In the genomic region with DNA sequence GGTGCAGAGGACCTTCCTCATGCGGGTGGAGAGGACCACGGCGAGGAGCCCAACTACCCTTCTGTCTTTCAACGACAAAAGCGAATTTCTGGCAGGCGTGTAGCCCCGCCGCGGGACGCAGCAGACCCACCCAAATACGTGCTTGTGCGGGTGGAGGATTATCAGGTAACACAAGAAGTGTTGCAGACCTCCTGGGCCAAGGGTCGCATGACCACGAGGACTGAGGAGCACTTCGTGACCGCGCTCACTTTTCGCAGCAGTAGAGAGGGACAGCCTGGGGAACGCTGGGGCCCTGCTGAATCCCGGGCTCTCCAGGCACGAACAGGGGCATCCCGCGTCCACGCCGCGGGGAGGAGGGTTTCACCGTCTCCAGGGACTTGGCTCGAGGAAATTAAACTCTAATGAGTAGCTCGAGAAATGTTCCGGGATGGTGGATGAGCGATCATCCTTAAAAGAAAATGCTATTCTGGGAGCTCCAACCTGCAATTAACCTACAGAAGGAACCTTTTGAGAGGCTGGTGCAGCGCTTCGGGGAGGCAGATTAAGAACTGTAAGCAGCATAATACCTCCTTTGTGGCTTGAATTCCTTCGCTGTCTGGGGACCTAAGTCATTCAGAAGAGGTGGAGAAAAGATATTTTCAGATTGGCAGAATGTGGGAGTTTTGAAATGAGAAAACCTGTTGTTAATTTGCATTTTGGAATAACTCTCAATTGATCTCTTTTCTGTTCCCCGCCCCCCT, we compare ENCODE assay signal across 8 cellular contexts. TPM values are rescaled to one million over a fixed set of nuclear protein-coding genes. Genes with fewer than 3 reads are reported as not detected.
DNase-seq lines count a peak whose midpoint lies in the region; ATAC-seq and TF ChIP-seq lines count a peak whose summit lies in the region.

No MANE protein-coding gene starts in this region.

- ATAC-seq in Right ventricle myocardium superior (ENCODE audit: poor library complexity) (peak; percentile 29), HG02678 (IDR thresholded peaks at IDR 0.05; ENCODE audit: unreplicated experiment) (peak; percentile 42), right lobe of liver (peak; percentile 67 to 78 (median 74))

- H3K27me3 ChIP-seq in right lobe of liver = no peaks in the 10 kb centered on the region
- peaks cover 0 to 29% of the 10 kb centered on the region in 2 donors for H3K27me3 ChIP-seq in tibial artery

- no peaks in the 10 kb centered on the region for H3K36me3 ChIP-seq in right lobe of liver
- no peaks in the 10 kb centered on the region for H3K36me3 ChIP-seq in tibial artery

- H3K9me3 ChIP-seq in right lobe of liver (no peaks in the 10 kb centered on the region), tibial artery (no peaks in the 10 kb centered on the region)

- H3K4me1 ChIP-seq in right lobe of liver = peaks cover 0 to 14% (median 3%) of the 10 kb centered on the region in 4 donors
- peaks cover 0 to 23% (median 15%) of the 10 kb centered on the region in 4 donors for H3K4me1 ChIP-seq in tibial artery

- peak overlapping the region; percentile 48 to 64 (median 52) for H3K4me3 ChIP-seq in right lobe of liver
- H3K4me3 ChIP-seq in tibial artery = peak overlapping the region; percentile 33 to 49

- 2% methylated on average over 13 of the region's 35 CpGs for whole genome bisulfite sequencing in right lobe of liver (ENCODE audit: insufficient coverage, low coverage, low lambda C conversion rate, missing lambda C conversion rate)

- DNase-seq in Right ventricle myocardium superior = no peak
- DNase-seq in cardiac septum (ENCODE audit: low spot score) = no peak
- DNase-seq in NCI-H69 (lab: John Stamatoyannopoulos, UW) = peak; percentile 83
- DNase-seq in caudate nucleus (lab: John Stamatoyannopoulos, UW) = peak in 21 of 61 donors; percentile 5 to 80 (median 39)
- DNase-seq in right lobe of liver = peak in 2 of 3 donors; percentile 48 to 56
- peak in 1 of 2 donors; percentile 65 for DNase-seq in tibial artery
- DNase-seq in HuH-7.5 (ENCODE audit: low spot score) = no peak

- TF ChIP-seq CTCF in right lobe of liver (IDR thresholded peaks at IDR 0.05) (no peak), tibial artery (IDR thresholded peaks at IDR 0.05) (no peak)

- intact Hi-C loops in Right ventricle myocardium superior (cut with DNase I) (no loop called here), cardiac septum (cut with DNase I) (no loop called here), right lobe of liver (cut with DNase I) (no loop called here), tibial artery (cut with DNase I; ENCODE audit: low total_unique reads) (no loop called here)

- H3K27ac ChIP-seq in caudate nucleus (ENCODE audit: low read depth, low read length) (peak overlapping the region; percentile 67), right lobe of liver (peak overlapping the region in 2 of 3 donors; percentile 1 to 44), tibial artery (no peak overlapping the region)

- TF ChIP-seq POLR2A in right lobe of liver (IDR thresholded peaks at IDR 0.05) = no peak

RNA-seq across cellular contexts. Expression of a gene that starts 0.8 kb away (rescaled TPM):
- total RNA-seq in Right ventricle myocardium superior (not detected), cardiac septum (0.38 TPM), right lobe of liver (1 to 10 TPM in 3 of 6 experiments, under 1 TPM in 3; 0.18 to 3.4 (median 0.79) TPM)

RNA-seq across cellular contexts. Expression of a gene that starts 51.6 kb away (rescaled TPM):
- not detected for total RNA-seq in Right ventricle myocardium superior
- not detected for total RNA-seq in cardiac septum
- under 1 TPM in 2 of 6 experiments, not detected in 4; 0.44 to 0.48 TPM for total RNA-seq in right lobe of liver

Comparison
In these comparisons a context has a peak if more than half of its experiments do, and no peak if none do; other contexts are left out.
1. DNase-seq: peak in NCI-H69 (single experiment) and right lobe of liver (2 of 3); none in Right ventricle myocardium superior (single experiment), cardiac septum (single experiment) and HuH-7.5 (single experiment).
2. H3K27ac ChIP-seq: peak in caudate nucleus (single experiment) and right lobe of liver (2 of 3); none in tibial artery (0 of 2).
3. Peak in every context shown above with its lines, with median percentiles within 50 percentile points of each other: ATAC-seq.